In the genomic region with DNA sequence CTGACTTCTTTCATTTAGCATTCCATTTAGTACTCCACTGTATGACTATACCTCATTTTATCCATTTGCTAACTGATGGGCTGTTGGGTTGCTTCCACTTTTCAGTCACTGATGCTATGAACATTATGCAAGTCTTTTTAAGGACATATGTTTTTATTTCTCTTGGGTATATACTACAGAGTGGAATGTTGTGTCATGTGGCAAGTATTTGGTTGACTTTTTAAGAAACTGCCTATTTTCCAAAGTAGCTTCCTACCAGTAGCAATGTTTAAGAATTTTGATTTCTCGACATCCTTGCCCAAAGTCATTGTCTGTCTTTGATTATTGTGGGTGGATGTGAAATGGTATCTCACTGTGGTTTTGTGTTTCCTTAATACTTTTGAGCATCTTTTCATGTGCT, we compare ENCODE assay signal across 1 cellular context.
TF ChIP-seq lines count a peak whose summit lies in the region.

No MANE protein-coding gene starts in this region.

TF ChIP-seq in K562, 482 proteins besides CTCF, POLR2A, EP300 and RAD21 (continued from another document):
- TF ChIP-seq CREB3L1 (IDR thresholded peaks at IDR 0.05; ENCODE audit: borderline replicate concordance, low read depth), result no peak
- TF ChIP-seq CBFB (CRISPR knock-in tag; IDR thresholded peaks at IDR 0.05), result no peak
- TF ChIP-seq, protein P1, sequence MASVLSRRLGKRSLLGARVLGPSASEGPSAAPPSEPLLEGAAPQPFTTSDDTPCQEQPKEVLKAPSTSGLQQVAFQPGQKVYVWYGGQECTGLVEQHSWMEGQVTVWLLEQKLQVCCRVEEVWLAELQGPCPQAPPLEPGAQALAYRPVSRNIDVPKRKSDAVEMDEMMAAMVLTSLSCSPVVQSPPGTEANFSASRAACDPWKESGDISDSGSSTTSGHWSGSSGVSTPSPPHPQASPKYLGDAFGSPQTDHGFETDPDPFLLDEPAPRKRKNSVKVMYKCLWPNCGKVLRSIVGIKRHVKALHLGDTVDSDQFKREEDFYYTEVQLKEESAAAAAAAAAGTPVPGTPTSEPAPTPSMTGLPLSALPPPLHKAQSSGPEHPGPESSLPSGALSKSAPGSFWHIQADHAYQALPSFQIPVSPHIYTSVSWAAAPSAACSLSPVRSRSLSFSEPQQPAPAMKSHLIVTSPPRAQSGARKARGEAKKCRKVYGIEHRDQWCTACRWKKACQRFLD (CRISPR knock-in tag; IDR thresholded peaks at IDR 0.05), result no peak
- no peak for TF ChIP-seq ZHX1 (conservative IDR thresholded peaks at IDR 0.05; ENCODE audit: low read length)
- TF ChIP-seq ARID2 (IDR thresholded peaks at IDR 0.05), result no peak
- TF ChIP-seq, protein P2, sequence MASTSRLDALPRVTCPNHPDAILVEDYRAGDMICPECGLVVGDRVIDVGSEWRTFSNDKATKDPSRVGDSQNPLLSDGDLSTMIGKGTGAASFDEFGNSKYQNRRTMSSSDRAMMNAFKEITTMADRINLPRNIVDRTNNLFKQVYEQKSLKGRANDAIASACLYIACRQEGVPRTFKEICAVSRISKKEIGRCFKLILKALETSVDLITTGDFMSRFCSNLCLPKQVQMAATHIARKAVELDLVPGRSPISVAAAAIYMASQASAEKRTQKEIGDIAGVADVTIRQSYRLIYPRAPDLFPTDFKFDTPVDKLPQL (IDR thresholded peaks at IDR 0.05; ENCODE audit: extremely low read depth, insufficient read length), result no peak
